In genomic region chr13:98523455-98524102, GRCh38 we compare ENCODE assay signal across 12 cellular contexts. TPM values are rescaled to one million over a fixed set of nuclear protein-coding genes. Genes with fewer than 3 reads are reported as not detected.
DNase-seq lines count a peak whose midpoint lies in the region; ATAC-seq and TF ChIP-seq lines count a peak whose summit lies in the region.
"Had no signal": no experiment of that assay in that cellular context is flagged by ENCODE, and none has a peak within 500 bp of the region (broad histone marks: within the 10 kb centered on the region; RNA-seq: fewer than 3 reads in every experiment).

No MANE protein-coding gene starts in this region.

- H3K4me3 ChIP-seq in BLaER1 treated with 17β-estradiol and CSF1 and Interleukin-3, amounts not matched to agents 10 nM and 100 nM: no peak overlapping the region
- H3K4me3 ChIP-seq in right atrium auricular region: no peak overlapping the region
- H3K4me3 ChIP-seq: thoracic aorta had no signal

- peaks cover 97 to 100% (median 100%) of the 10 kb centered on the region in 11 experiments for H4K20me1 ChIP-seq in BLaER1 treated with 17β-estradiol and CSF1 and Interleukin-3, amounts not matched to agents 10 nM and 100 nM

- peak overlapping the region; percentile 45 to 73 (median 62) for H3K4me2 ChIP-seq in BLaER1 treated with 17β-estradiol and CSF1 and Interleukin-3, amounts not matched to agents 10 nM and 100 nM

- CTCF ChIA-PET in activated CD8-positive, alpha-beta T cell treated with anti-CD3 and anti-CD28 coated beads for 36 hours (lab: Charles Lee): interaction anchor here (0.7 to 1.4 kb wide), 2 partner anchors 12 to 58 kb away, joined by 3 to 4 read pairs; no protein-coding TSS in a partner anchor

- H3K4me1 Mint-ChIP-seq in activated CD8-positive, alpha-beta T cell treated with anti-CD3 and anti-CD28 coated beads for 36 hours (ENCODE audit: low read depth): peaks cover 91% of the 10 kb centered on the region

- TF ChIP-seq CTCF in activated CD8-positive, alpha-beta T cell treated with anti-CD3 and anti-CD28 coated beads for 36 hours (IDR thresholded peaks at IDR 0.05): no peak
- no peak for TF ChIP-seq CTCF in right atrium auricular region (IDR thresholded peaks at IDR 0.05)

- H3K27ac Mint-ChIP-seq in activated CD8-positive, alpha-beta T cell treated with anti-CD3 and anti-CD28 coated beads for 36 hours: peak overlapping the region; percentile 64

- H3K27me3 ChIP-seq in BLaER1 treated with 17β-estradiol and CSF1 and Interleukin-3, amounts not matched to agents 10 nM and 100 nM: no peaks in the 10 kb centered on the region
- no peaks in the 10 kb centered on the region for H3K27me3 ChIP-seq in right atrium auricular region

- H3K9me3 ChIP-seq in BLaER1 treated with 17β-estradiol and CSF1 and Interleukin-3, amounts not matched to agents 10 nM and 100 nM (replicated peaks in 1 of 11): no peaks in the 10 kb centered on the region
- no peaks in the 10 kb centered on the region for H3K9me3 ChIP-seq in right atrium auricular region
- H3K9me3 ChIP-seq: thoracic aorta had no signal

- no peaks in the 10 kb centered on the region for H3K27me3 Mint-ChIP-seq in activated CD8-positive, alpha-beta T cell treated with anti-CD3 and anti-CD28 coated beads for 36 hours

- H3K9me3 Mint-ChIP-seq in activated CD8-positive, alpha-beta T cell treated with anti-CD3 and anti-CD28 coated beads for 36 hours: no peaks in the 10 kb centered on the region

- H3K4me3 Mint-ChIP-seq in activated CD8-positive, alpha-beta T cell treated with anti-CD3 and anti-CD28 coated beads for 36 hours: no peak overlapping the region

- H3K36me3 ChIP-seq in BLaER1 treated with 17β-estradiol and CSF1 and Interleukin-3, amounts not matched to agents 10 nM and 100 nM: peaks cover 1 to 53% (median 32%) of the 10 kb centered on the region in 11 experiments; a peak in 21 of 22 replicates
- no peaks in the 10 kb centered on the region for H3K36me3 ChIP-seq in right atrium auricular region

- peaks cover 45 to 86% (median 66%) of the 10 kb centered on the region in 10 experiments for H3K4me1 ChIP-seq in BLaER1 treated with 17β-estradiol and CSF1 and Interleukin-3, amounts not matched to agents 10 nM and 100 nM
- peaks cover 0 to 64% of the 10 kb centered on the region in 2 donors for H3K4me1 ChIP-seq in right atrium auricular region

- ATAC-seq in GM18873 (IDR thresholded peaks at IDR 0.05; ENCODE audit: low FRiP score, unreplicated experiment) (peak; percentile 47), HG02870 (IDR thresholded peaks at IDR 0.05; ENCODE audit: unreplicated experiment) (peak; percentile 37), HG03457 (IDR thresholded peaks at IDR 0.05; ENCODE audit: unreplicated experiment) (no peak)
- peak; percentile 43 for ATAC-seq in activated CD8-positive, alpha-beta T cell treated with anti-CD3 and anti-CD28 coated beads for 36 hours
- ATAC-seq: left lobe of liver had no signal

- DNase-seq in activated CD8-positive, alpha-beta T cell treated with anti-CD3 and anti-CD28 coated beads for 36 hours: peak; percentile 61
- DNase-seq in HT-29 (ENCODE audit: low spot score): no peak
- no peak for DNase-seq in pons (ENCODE audit: low spot score)
- no peak for DNase-seq in right atrium auricular region (ENCODE audit: low spot score)
- DNase-seq: effector CD8-positive, alpha-beta T cell had no signal

- POLR2A ChIA-PET in activated CD8-positive, alpha-beta T cell treated with anti-CD3 and anti-CD28 coated beads for 36 hours (lab: Charles Lee): no interaction called here

- intact Hi-C loops in activated CD8-positive, alpha-beta T cell treated with anti-CD3 and anti-CD28 coated beads for 36 hours (cut with micrococcal nuclease): no loop called here

- H3K27ac ChIP-seq in BLaER1 treated with 17β-estradiol and CSF1 and Interleukin-3, amounts not matched to agents 10 nM and 100 nM: peak overlapping the region in 3 of 11 experiments; percentile 6 to 36 (median 21); a peak in 1 of 22 replicates
- no peak overlapping the region for H3K27ac ChIP-seq in right atrium auricular region
- H3K27ac ChIP-seq: C4-2B, thoracic aorta had no signal

- 0 out of 22 replicates have a peak overlapping the region, but pooled peaks of 1 of the 11 experiments have one; percentile 34 for H3K9ac ChIP-seq in BLaER1 treated with 17β-estradiol and CSF1 and Interleukin-3, amounts not matched to agents 10 nM and 100 nM

- H3K36me3 Mint-ChIP-seq in activated CD8-positive, alpha-beta T cell treated with anti-CD3 and anti-CD28 coated beads for 36 hours (ENCODE audit: low read depth): peaks cover 8% of the 10 kb centered on the region

RNA-seq across cellular contexts. Expression of gene STK24, which starts 53.3 kb away (rescaled TPM):
- 100 to 1,000 TPM; 118 TPM for total RNA-seq in activated CD8-positive, alpha-beta T cell treated with anti-CD3 and anti-CD28 coated beads for 36 hours
- total RNA-seq in HT-29 (2014; rRNA removed; shearing (Covaris generic)): 107 and 113 TPM in 2 replicates
- total RNA-seq in right atrium auricular region: 10 to 100 TPM; 55.8 to 63.2 TPM
